27 cellular contexts compared by ENCODE assay signal in the genomic region with DNA sequence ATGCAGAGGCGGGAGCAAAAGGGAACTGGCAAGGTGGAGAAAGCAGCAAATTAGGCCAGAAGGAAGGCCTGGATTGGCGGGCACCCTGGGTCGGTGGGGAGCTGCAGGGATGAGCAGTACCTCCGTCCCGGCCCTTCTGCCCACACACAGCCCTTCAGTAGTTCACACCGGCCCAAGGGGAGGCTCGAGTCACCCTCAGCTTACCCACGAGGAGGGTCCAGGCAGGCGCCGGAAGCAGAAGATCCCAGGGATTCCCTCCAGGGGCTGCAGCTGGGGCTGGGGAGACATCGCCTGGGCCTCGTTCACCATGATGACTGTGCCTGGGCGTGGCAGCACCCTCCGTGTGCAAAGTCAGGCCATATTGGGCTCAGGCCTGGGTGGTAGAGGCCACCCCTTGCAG.
"Had no signal": no experiment of that assay in that cellular context is flagged by ENCODE, and none has a peak within 500 bp of the region (broad histone marks: within the 10 kb centered on the region; RNA-seq: fewer than 3 reads in every experiment).

No MANE protein-coding gene starts in this region.

- H3K27ac Mint-ChIP-seq: natural killer cell; stimulated activated naive B cell treated with anti-CD40 and anti-IgM and Interleukin-4, amounts not matched to agents 10 μg/mL and 1 μg/mL and 100 μg/mL, for 72 hours; stimulated activated naive CD8-positive, alpha-beta T cell treated with anti-CD3 and anti-CD28 coated beads, Interleukin-15, Interleukin-2, amounts not matched to agents 100 ng/mL and 50 ng/mL, for 24 hours had no signal

- H3K4me3 Mint-ChIP-seq: immature natural killer cell; natural killer cell; neural crest cell; stimulated activated naive B cell treated with anti-CD40 and anti-IgM and Interleukin-4, amounts not matched to agents 10 μg/mL and 1 μg/mL and 100 μg/mL, for 72 hours; stimulated activated naive CD8-positive, alpha-beta T cell treated with anti-CD3 and anti-CD28 coated beads, Interleukin-15, Interleukin-2, amounts not matched to agents 100 ng/mL and 50 ng/mL, for 24 hours had no signal

- FAIRE-seq: endometrium had no signal

- ATAC-seq: left ventricle myocardium superior; lower lobe of right lung; natural killer cell; psoas muscle; right cardiac atrium; stimulated activated naive B cell treated with anti-CD40 and anti-IgM and Interleukin-4, amounts not matched to agents 10 μg/mL and 1 μg/mL and 100 μg/mL, for 72 hours had no signal

- H3K27me3 Mint-ChIP-seq: stimulated activated naive CD8-positive, alpha-beta T cell treated with anti-CD3 and anti-CD28 coated beads, Interleukin-15, Interleukin-2, amounts not matched to agents 100 ng/mL and 50 ng/mL, for 24 hours had no signal

- H3K36me3 Mint-ChIP-seq: immature natural killer cell; natural killer cell; stimulated activated naive B cell treated with anti-CD40 and anti-IgM and Interleukin-4, amounts not matched to agents 10 μg/mL and 1 μg/mL and 100 μg/mL, for 72 hours had no signal

- H3K4me3 ChIP-seq: coronary artery, esophagus squamous epithelium, lower lobe of right lung, ovary, psoas muscle, sigmoid colon, spleen, vagina had no signal

- H3K9me3 ChIP-seq: esophagus squamous epithelium, lower lobe of right lung, ovary, psoas muscle, sigmoid colon, spleen, vagina had no signal

- H3K27ac ChIP-seq: esophagus squamous epithelium, lower lobe of right lung, psoas muscle, spleen, vagina had no signal

- H3K27me3 ChIP-seq: ovary, vagina had no signal

- DNase-seq: dermis blood vessel endothelial cell; effector memory CD4-positive, alpha-beta T cell; erythroblast; esophagus squamous epithelium; foreskin melanocyte; glutamatergic neuron; hypothalamus; immature natural killer cell; islet precursor cell; kidney glomerular epithelial cell; left ventricle myocardium superior; lower lobe of right lung; natural killer cell; nucleus accumbens; psoas muscle; right cardiac atrium; sigmoid colon; spleen; stimulated activated CD4-positive, alpha-beta T cell treated with anti-CD3 and anti-CD28 coated beads, Interleukin-2, amount 100 ng/mL, for 48 hours; stimulated activated naive B cell treated with anti-CD40 and anti-IgM and Interleukin-4, amounts not matched to agents 10 μg/mL and 1 μg/mL and 100 μg/mL, for 72 hours; trophoblast cell had no signal

- H3K9me3 Mint-ChIP-seq: immature natural killer cell had no signal

- H3K4me1 Mint-ChIP-seq: stimulated activated naive B cell treated with anti-CD40 and anti-IgM and Interleukin-4, amounts not matched to agents 10 μg/mL and 1 μg/mL and 100 μg/mL, for 72 hours had no signal

- H3K4me1 ChIP-seq: esophagus squamous epithelium, lower lobe of right lung, psoas muscle, spleen, vagina had no signal

- H3K36me3 ChIP-seq: esophagus squamous epithelium, lower lobe of right lung, ovary, sigmoid colon, spleen, vagina had no signal
